ENCODE assay signal across 21 cellular contexts in genomic region chr13:20561731-20562130, GRCh38. TPM values are rescaled to one million over a fixed set of nuclear protein-coding genes. Genes with fewer than 3 reads are reported as not detected.
DNase-seq lines count a peak whose midpoint lies in the region; ATAC-seq, FAIRE-seq and TF ChIP-seq lines count a peak whose summit lies in the region.
"Had no signal": no experiment of that assay in that cellular context is flagged by ENCODE, and none has a peak within 500 bp of the region (broad histone marks: within the 10 kb centered on the region; RNA-seq: fewer than 3 reads in every experiment).

No MANE protein-coding gene starts in this region.

- TF ChIP-seq EP300 in HepG2 (IDR thresholded peaks at IDR 0.05; ENCODE audit: low read depth in 2 of 2, low read length in 2 of 2) (no peak), HepG2 (CRISPR knock-in tag; IDR thresholded peaks at IDR 0.05; ENCODE audit: borderline replicate concordance) (no peak)

- no peak overlapping the region for H3K4me2 ChIP-seq in HepG2 (ENCODE audit: low read depth, low read length)
- H3K4me2 ChIP-seq: A549 had no signal

- H3K27ac Mint-ChIP-seq in nephron progenitor cell (peak overlapping the region; percentile 8), type B pancreatic cell (peak overlapping the region; percentile 6)
- H3K27ac Mint-ChIP-seq: CD4-positive, alpha-beta T cell; HFFc6 had no signal

- in situ Hi-C loops in HepG2 (cut with HindIII; ENCODE audit: extremely low pct_ligation_motif_present, low pct_unique_long_range_greater_than_20kb), result no loop called here

- no peak for TF ChIP-seq CTCF in HepG2 (CRISPR knock-in tag; IDR thresholded peaks at IDR 0.05)
- no peak for TF ChIP-seq CTCF in right lobe of liver (IDR thresholded peaks at IDR 0.05)
- TF ChIP-seq CTCF in kidney (IDR thresholded peaks at IDR 0.05; ENCODE audit: borderline replicate concordance, extremely low read depth, insufficient read depth), result no peak
- no peak for TF ChIP-seq CTCF in nephron progenitor cell (IDR thresholded peaks at IDR 0.05)
- TF ChIP-seq CTCF in type B pancreatic cell (conservative IDR thresholded peaks at IDR 0.05), result no peak

- H3K4me3 Mint-ChIP-seq in nephron progenitor cell (no peak overlapping the region), type B pancreatic cell (no peak overlapping the region)
- H3K4me3 Mint-ChIP-seq: CD4-positive, alpha-beta T cell; HFFc6 had no signal

- CTCF ChIA-PET in HepG2 (lab: Yijun Ruan, JAX; ENCODE audit: low intra/inter-chr PET ratio, low total read pairs), result no interaction called here

- TF ChIP-seq POLR2A in HepG2 (IDR thresholded peaks at IDR 0.05; ENCODE audit: insufficient read depth in 1 of 2, low read depth in 2 of 2, low read length in 2 of 2) (no peak), right lobe of liver (IDR thresholded peaks at IDR 0.05) (no peak)

- no peak overlapping the region for H3K4me3 ChIP-seq in HepG2 (replicated peaks in 1 of 3; ENCODE audit: insufficient read depth in 1 of 3, low read depth in 2 of 3, low read length in 3 of 3)
- H3K4me3 ChIP-seq in right lobe of liver, result no peak overlapping the region
- H3K4me3 ChIP-seq in kidney (ENCODE audit: low read length in 2 of 2), result no peak overlapping the region
- H3K4me3 ChIP-seq: A549 had no signal

- H3K27me3 ChIP-seq in HepG2 (ENCODE audit: control insufficient read depth in 1 of 2, insufficient read depth in 2 of 2, low read length in 2 of 2) (no peaks in the 10 kb centered on the region), right lobe of liver (no peaks in the 10 kb centered on the region)

- H3K36me3 ChIP-seq in HepG2 (replicated peaks in 1 of 2; ENCODE audit: control insufficient read depth in 1 of 2, insufficient read depth in 2 of 2, low read length in 2 of 2), result no peaks in the 10 kb centered on the region
- no peaks in the 10 kb centered on the region for H3K36me3 ChIP-seq in right lobe of liver
- H3K36me3 ChIP-seq in kidney (ENCODE audit: control insufficient read depth in 1 of 2, insufficient read depth in 2 of 2, low read length in 2 of 2), result no peaks in the 10 kb centered on the region

- DNase-seq in HepG2 (ENCODE audit: low spot score) (no peak), right lobe of liver (no peak), kidney (no peak), nephron progenitor cell (no peak), type B pancreatic cell (ENCODE audit: extremely low spot score, unreplicated experiment) (no peak), NOMO-1 treated with dmso at 0.1 percent for 144 hours (lab: John Stamatoyannopoulos, UW; ENCODE audit: unreplicated experiment) (no peak), germinal center (ENCODE audit: low spot score) (no peak), HT-29 (ENCODE audit: low spot score) (no peak)
- DNase-seq: AML-193; Caco-2; CD4-positive, alpha-beta T cell; DMS79 treated with DMSO at 0.1 percent for 48 hours; GF-D8; GOT3; H7; HFFc6; IMR-90 had no signal

- H3K27me3 Mint-ChIP-seq in nephron progenitor cell (ENCODE audit: low read depth, poor library complexity), result peaks cover 9% of the 10 kb centered on the region
- no peaks in the 10 kb centered on the region for H3K27me3 Mint-ChIP-seq in type B pancreatic cell
- H3K27me3 Mint-ChIP-seq: CD4-positive, alpha-beta T cell had no signal

- no peaks in the 10 kb centered on the region for H4K20me1 ChIP-seq in HepG2 (ENCODE audit: insufficient read depth, low read length)

- 83% methylated on average over 5 of the region's 5 CpGs for WGBS in HepG2 (ENCODE audit: low lambda C conversion rate)
- WGBS in right lobe of liver (ENCODE audit: insufficient coverage, low coverage, low lambda C conversion rate, missing lambda C conversion rate), result 58% methylated on average over 5 of the region's 5 CpGs

- no TSS peak for BruUV-seq in HepG2 (replicated peaks; lab: Mats Ljungman, UMichigan)

- peaks cover 8% of the 10 kb centered on the region; the same call in 1 of the 2 replicates for H3K9me3 ChIP-seq in HepG2 (ENCODE audit: low read length)
- H3K9me3 ChIP-seq in right lobe of liver, result peaks cover 0 to 6% (median 0%) of the 10 kb centered on the region in 4 donors
- peaks cover 0 to 7% of the 10 kb centered on the region in 2 donors for H3K9me3 ChIP-seq in kidney (ENCODE audit: control insufficient read depth in 1 of 2, low read length in 2 of 2)

- no peaks in the 10 kb centered on the region for H3K79me2 ChIP-seq in HepG2 (ENCODE audit: insufficient read depth, low read length)

- FAIRE-seq in HepG2 (lab: Jason Lieb, UNC), result no peak
- no peak for FAIRE-seq in kidney (lab: Jason Lieb, UNC)
- FAIRE-seq: A549 had no signal

- TF ChIP-seq RAD21 in HepG2 (CRISPR knock-in tag; IDR thresholded peaks at IDR 0.05), result no peak

- H3K27ac ChIP-seq in HepG2 (ENCODE audit: extremely low read length, insufficient read depth, low read length) (peak overlapping the region; percentile 92), right lobe of liver (no peak overlapping the region), kidney (ENCODE audit: low read depth in 2 of 2, low read length in 2 of 2) (peak overlapping the region; percentile 10 to 38)
- H3K27ac ChIP-seq: 22Rv1, A549, C4-2B had no signal

- ATAC-seq in HepG2 (no peak), right lobe of liver (no peak)
- ATAC-seq: A549, HCT116 had no signal

- H3K9me3 Mint-ChIP-seq in nephron progenitor cell (peaks cover 31% of the 10 kb centered on the region), type B pancreatic cell (peaks cover 4% of the 10 kb centered on the region)

- intact Hi-C loops in HepG2 (cut with micrococcal nuclease; ENCODE audit: unreplicated experiment), result no loop called here
- intact Hi-C loops in right lobe of liver (cut with DNase I), result loop anchor here in 1 of 2 donors (10.0 kb wide), 1 partner anchor 47 kb away; no protein-coding TSS in a partner anchor
- intact Hi-C loops in kidney (cut with DNase I), result no loop called here

- POLR2A ChIA-PET in HepG2 (lab: Yijun Ruan, JAX), result interaction anchor here (1.5 to 2.0 kb wide), 2 partner anchors 36 to 57 kb away, joined by 3 to 4 read pairs; partner anchors contain the start of gene CRYL1

- H3K4me1 Mint-ChIP-seq in nephron progenitor cell, result peaks cover 36% of the 10 kb centered on the region
- peaks cover 19% of the 10 kb centered on the region for H3K4me1 Mint-ChIP-seq in type B pancreatic cell (ENCODE audit: unreplicated experiment)

- H3K4me1 ChIP-seq in HepG2 (ENCODE audit: insufficient read depth, low read length) (peaks cover 62% of the 10 kb centered on the region), right lobe of liver (peaks cover 0 to 35% (median 17%) of the 10 kb centered on the region in 4 donors), kidney (ENCODE audit: control insufficient read depth in 1 of 2, insufficient read depth in 1 of 2, low read depth in 1 of 2, low read length in 2 of 2) (peaks cover 7 to 19% of the 10 kb centered on the region in 2 donors)
- H3K4me1 ChIP-seq: A549 had no signal

- H3K36me3 Mint-ChIP-seq in nephron progenitor cell (ENCODE audit: low read depth), result peaks cover 14% of the 10 kb centered on the region
- peaks cover 4% of the 10 kb centered on the region for H3K36me3 Mint-ChIP-seq in type B pancreatic cell

- H3K9ac ChIP-seq in HepG2 (ENCODE audit: insufficient read depth, low read depth, low read length) (no peak overlapping the region), kidney (ENCODE audit: low read length in 2 of 2) (no peak overlapping the region)

- H2AFZ ChIP-seq in HepG2 (ENCODE audit: low read length), result peak overlapping the region; percentile 67

RNA-seq across cellular contexts. Expression of gene IFT88, which starts 5.2 kb away (rescaled TPM):
- total RNA-seq in HepG2 (2016; rRNA removed; fragmentation: Illumina TruSeq; extraction: Trizol), result 19.8 and 19.9 TPM in 2 replicates
- total RNA-seq in HepG2 (2016; cell fraction: cytosol; rRNA removed; fragmentation: Illumina TruSeq; extraction: Trizol; ENCODE audit: low read depth), result 5.2 and 6.4 TPM in 2 replicates
- 20.7 and 21.4 TPM in 2 replicates for total RNA-seq in HepG2 (2016; cell fraction: insoluble cytoplasmic fraction; rRNA removed; fragmentation: Illumina TruSeq; extraction: Trizol)
- total RNA-seq in HepG2 (2016; cell fraction: membrane; rRNA removed; fragmentation: Illumina TruSeq; extraction: Trizol), result 8.4 and 9.9 TPM in 2 replicates
- total RNA-seq in HepG2 (2016; cell fraction: nucleus; rRNA removed; fragmentation: Illumina TruSeq; extraction: Trizol), result 28.4 and 39.1 TPM in 2 replicates
- 6.6 and 8.4 TPM in 2 replicates for polyA plus RNA-seq in HepG2 (2011; rRNA removed)
- 1.8 and 2.9 TPM in 2 replicates for polyA plus RNA-seq in HepG2 (2011; cell fraction: cytosol; rRNA removed)
- 11.1 and 11.3 TPM in 2 replicates for polyA plus RNA-seq in HepG2 (2011; cell fraction: nucleus; rRNA removed)
- polyA plus RNA-seq in HepG2 (2012), result 7.1 and 9.3 TPM in 2 replicates
- 1.1 and 1.6 TPM in 2 replicates for polyA plus RNA-seq in HepG2 (2016; cell fraction: cytosol; fragmentation: Illumina TruSeq; extraction: Trizol; ENCODE audit: low read depth)
- polyA plus RNA-seq in HepG2 (2016; cell fraction: insoluble cytoplasmic fraction; fragmentation: Illumina TruSeq; extraction: Trizol; ENCODE audit: low read depth), result 15.8 and 15.9 TPM in 2 replicates
- polyA plus RNA-seq in HepG2 (2016; cell fraction: membrane; fragmentation: Illumina TruSeq; extraction: Trizol; ENCODE audit: low read depth), result 2.2 and 3.1 TPM in 2 replicates
- polyA plus RNA-seq in HepG2 (2016; cell fraction: nucleus; fragmentation: Illumina TruSeq; extraction: Trizol; ENCODE audit: insufficient read depth, low read depth), result 34.3 and 34.9 TPM in 2 replicates
- 1.8 and 5.7 TPM in 2 replicates for polyA minus RNA-seq in HepG2 (2011; rRNA and poly(A)+ RNA removed; ENCODE audit: low replicate concordance)
- 4.7 and 6.0 TPM in 2 replicates for polyA minus RNA-seq in HepG2 (2011; cell fraction: cytosol; rRNA and poly(A)+ RNA removed)
- 54.7 and 55.0 TPM in 2 replicates for polyA minus RNA-seq in HepG2 (2011; cell fraction: nucleus; rRNA and poly(A)+ RNA removed)
- 10 to 100 TPM in 4 of 6 experiments, 1 to 10 TPM in 2; 7.9 to 17.6 (median 11.8) TPM for total RNA-seq in right lobe of liver
- total RNA-seq in kidney, result 30.3 TPM
- polyA plus RNA-seq in kidney (ENCODE audit: insufficient read depth, low read depth, low replicate concordance), result 20.2 TPM
- 12.2 and 24.5 TPM in 2 replicates for total RNA-seq in type B pancreatic cell (ENCODE audit: low replicate concordance)
- total RNA-seq in HT-29 (2014; rRNA removed; shearing (Covaris generic)), result 7.4 and 9.6 TPM in 2 replicates

RNA-seq across cellular contexts. Expression of gene CRYL1, which starts 36.1 kb away (rescaled TPM):
- total RNA-seq in HepG2 (2016; rRNA removed; fragmentation: Illumina TruSeq; extraction: Trizol) (57.2 and 71.7 TPM in 2 replicates), right lobe of liver (100 to 1,000 TPM; 111 to 185 (median 151) TPM), kidney (130 TPM), type B pancreatic cell (ENCODE audit: low replicate concordance) (15.0 and 20.2 TPM in 2 replicates)
- 29.5 and 30.5 TPM in 2 replicates for total RNA-seq in HepG2 (2016; cell fraction: cytosol; rRNA removed; fragmentation: Illumina TruSeq; extraction: Trizol; ENCODE audit: low read depth)
- total RNA-seq in HepG2 (2016; cell fraction: insoluble cytoplasmic fraction; rRNA removed; fragmentation: Illumina TruSeq; extraction: Trizol), result 62.2 and 68.9 TPM in 2 replicates
- total RNA-seq in HepG2 (2016; cell fraction: membrane; rRNA removed; fragmentation: Illumina TruSeq; extraction: Trizol), result 43.1 and 48.4 TPM in 2 replicates
- total RNA-seq in HepG2 (2016; cell fraction: nucleus; rRNA removed; fragmentation: Illumina TruSeq; extraction: Trizol), result 31.5 and 32.4 TPM in 2 replicates
- polyA plus RNA-seq in HepG2 (2011; rRNA removed) (108 and 115 TPM in 2 replicates), kidney (ENCODE audit: insufficient read depth, low read depth, low replicate concordance) (462 TPM)
- 141 and 154 TPM in 2 replicates for polyA plus RNA-seq in HepG2 (2011; cell fraction: cytosol; rRNA removed)
- 42.9 and 50.6 TPM in 2 replicates for polyA plus RNA-seq in HepG2 (2011; cell fraction: nucleus; rRNA removed)
- polyA plus RNA-seq in HepG2 (2012), result 71.8 and 86.3 TPM in 2 replicates
- polyA plus RNA-seq in HepG2 (2016; cell fraction: cytosol; fragmentation: Illumina TruSeq; extraction: Trizol; ENCODE audit: low read depth), result 31.6 and 39.2 TPM in 2 replicates
- 85.1 and 88.1 TPM in 2 replicates for polyA plus RNA-seq in HepG2 (2016; cell fraction: insoluble cytoplasmic fraction; fragmentation: Illumina TruSeq; extraction: Trizol; ENCODE audit: low read depth)
- polyA plus RNA-seq in HepG2 (2016; cell fraction: membrane; fragmentation: Illumina TruSeq; extraction: Trizol; ENCODE audit: low read depth), result 41.0 and 48.6 TPM in 2 replicates
- 50.6 and 56.0 TPM in 2 replicates for polyA plus RNA-seq in HepG2 (2016; cell fraction: nucleus; fragmentation: Illumina TruSeq; extraction: Trizol; ENCODE audit: insufficient read depth, low read depth)
- polyA minus RNA-seq in HepG2 (2011; rRNA and poly(A)+ RNA removed; ENCODE audit: low replicate concordance), result 3.8 and 99.9 TPM in 2 replicates
- 40.4 and 44.1 TPM in 2 replicates for polyA minus RNA-seq in HepG2 (2011; cell fraction: cytosol; rRNA and poly(A)+ RNA removed)
- polyA minus RNA-seq in HepG2 (2011; cell fraction: nucleus; rRNA and poly(A)+ RNA removed), result 28.1 and 34.7 TPM in 2 replicates
- 10.2 and 11.1 TPM in 2 replicates for total RNA-seq in HT-29 (2014; rRNA removed; shearing (Covaris generic))

Comparison
In these comparisons a context has a peak if more than half of its experiments do, and no peak if none do; other contexts are left out.
1. H3K27ac ChIP-seq: peak in HepG2 (single experiment) and kidney (2 of 2); none in right lobe of liver (0 of 3).